Comparison of ENCODE assay signal across 1 cellular context in the genomic region with DNA sequence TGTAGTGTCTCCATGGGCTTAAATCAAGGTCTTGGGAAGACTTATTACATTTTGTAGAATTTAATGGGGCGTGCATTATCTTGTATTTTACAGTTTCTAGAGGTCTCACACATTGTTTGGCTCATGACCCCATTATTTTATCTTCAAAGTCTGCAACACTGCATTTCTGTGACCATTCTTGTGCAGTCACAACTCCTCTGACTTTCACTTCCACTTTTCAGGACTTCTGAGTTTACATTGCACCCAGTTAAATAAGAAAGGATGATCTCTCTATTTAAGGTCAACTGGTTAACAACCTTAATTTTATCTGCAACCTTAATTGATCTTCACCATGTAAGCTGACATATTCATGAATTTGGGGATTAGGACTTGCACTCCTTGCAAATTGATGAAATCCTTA.
TF ChIP-seq lines count a peak whose summit lies in the region.

No MANE protein-coding gene starts in this region.

TF ChIP-seq in GM23338, 12 proteins besides CTCF, POLR2A, EP300 and RAD21 (continued from another document):
- TF ChIP-seq, protein P1, sequence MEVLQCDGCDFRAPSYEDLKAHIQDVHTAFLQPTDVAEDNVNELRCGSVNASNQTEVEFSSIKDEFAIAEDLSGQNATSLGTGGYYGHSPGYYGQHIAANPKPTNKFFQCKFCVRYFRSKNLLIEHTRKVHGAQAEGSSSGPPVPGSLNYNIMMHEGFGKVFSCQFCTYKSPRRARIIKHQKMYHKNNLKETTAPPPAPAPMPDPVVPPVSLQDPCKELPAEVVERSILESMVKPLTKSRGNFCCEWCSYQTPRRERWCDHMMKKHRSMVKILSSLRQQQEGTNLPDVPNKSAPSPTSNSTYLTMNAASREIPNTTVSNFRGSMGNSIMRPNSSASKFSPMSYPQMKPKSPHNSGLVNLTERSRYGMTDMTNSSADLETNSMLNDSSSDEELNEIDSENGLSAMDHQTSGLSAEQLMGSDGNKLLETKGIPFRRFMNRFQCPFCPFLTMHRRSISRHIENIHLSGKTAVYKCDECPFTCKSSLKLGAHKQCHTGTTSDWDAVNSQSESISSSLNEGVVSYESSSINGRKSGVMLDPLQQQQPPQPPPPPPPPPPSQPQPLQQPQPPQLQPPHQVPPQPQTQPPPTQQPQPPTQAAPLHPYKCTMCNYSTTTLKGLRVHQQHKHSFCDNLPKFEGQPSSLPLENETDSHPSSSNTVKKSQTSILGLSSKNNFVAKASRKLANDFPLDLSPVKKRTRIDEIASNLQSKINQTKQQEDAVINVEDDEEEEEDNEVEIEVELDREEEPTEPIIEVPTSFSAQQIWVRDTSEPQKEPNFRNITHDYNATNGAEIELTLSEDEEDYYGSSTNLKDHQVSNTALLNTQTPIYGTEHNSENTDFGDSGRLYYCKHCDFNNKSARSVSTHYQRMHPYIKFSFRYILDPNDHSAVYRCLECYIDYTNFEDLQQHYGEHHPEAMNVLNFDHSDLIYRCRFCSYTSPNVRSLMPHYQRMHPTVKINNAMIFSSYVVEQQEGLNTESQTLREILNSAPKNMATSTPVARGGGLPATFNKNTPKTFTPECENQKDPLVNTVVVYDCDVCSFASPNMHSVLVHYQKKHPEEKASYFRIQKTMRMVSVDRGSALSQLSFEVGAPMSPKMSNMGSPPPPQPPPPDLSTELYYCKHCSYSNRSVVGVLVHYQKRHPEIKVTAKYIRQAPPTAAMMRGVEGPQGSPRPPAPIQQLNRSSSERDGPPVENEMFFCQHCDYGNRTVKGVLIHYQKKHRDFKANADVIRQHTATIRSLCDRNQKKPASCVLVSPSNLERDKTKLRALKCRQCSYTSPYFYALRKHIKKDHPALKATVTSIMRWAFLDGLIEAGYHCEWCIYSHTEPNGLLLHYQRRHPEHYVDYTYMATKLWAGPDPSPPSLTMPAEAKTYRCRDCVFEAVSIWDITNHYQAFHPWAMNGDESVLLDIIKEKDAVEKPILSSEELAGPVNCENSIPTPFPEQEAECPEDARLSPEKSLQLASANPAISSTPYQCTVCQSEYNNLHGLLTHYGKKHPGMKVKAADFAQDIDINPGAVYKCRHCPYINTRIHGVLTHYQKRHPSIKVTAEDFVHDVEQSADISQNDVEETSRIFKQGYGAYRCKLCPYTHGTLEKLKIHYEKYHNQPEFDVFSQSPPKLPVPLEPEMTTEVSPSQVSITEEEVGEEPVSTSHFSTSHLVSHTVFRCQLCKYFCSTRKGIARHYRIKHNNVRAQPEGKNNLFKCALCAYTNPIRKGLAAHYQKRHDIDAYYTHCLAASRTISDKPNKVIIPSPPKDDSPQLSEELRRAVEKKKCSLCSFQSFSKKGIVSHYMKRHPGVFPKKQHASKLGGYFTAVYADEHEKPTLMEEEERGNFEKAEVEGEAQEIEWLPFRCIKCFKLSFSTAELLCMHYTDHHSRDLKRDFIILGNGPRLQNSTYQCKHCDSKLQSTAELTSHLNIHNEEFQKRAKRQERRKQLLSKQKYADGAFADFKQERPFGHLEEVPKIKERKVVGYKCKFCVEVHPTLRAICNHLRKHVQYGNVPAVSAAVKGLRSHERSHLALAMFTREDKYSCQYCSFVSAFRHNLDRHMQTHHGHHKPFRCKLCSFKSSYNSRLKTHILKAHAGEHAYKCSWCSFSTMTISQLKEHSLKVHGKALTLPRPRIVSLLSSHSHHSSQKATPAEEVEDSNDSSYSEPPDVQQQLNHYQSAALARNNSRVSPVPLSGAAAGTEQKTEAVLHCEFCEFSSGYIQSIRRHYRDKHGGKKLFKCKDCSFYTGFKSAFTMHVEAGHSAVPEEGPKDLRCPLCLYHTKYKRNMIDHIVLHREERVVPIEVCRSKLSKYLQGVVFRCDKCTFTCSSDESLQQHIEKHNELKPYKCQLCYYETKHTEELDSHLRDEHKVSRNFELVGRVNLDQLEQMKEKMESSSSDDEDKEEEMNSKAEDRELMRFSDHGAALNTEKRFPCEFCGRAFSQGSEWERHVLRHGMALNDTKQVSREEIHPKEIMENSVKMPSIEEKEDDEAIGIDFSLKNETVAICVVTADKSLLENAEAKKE (CRISPR knock-in tag; IDR thresholded peaks at IDR 0.05), result no peak
- TF ChIP-seq CREB1 (CRISPR knock-in tag; IDR thresholded peaks at IDR 0.05; ENCODE audit: low read depth) (no peak), ZNF114 (CRISPR knock-in tag; IDR thresholded peaks at IDR 0.05) (no peak), STAT1 (IDR thresholded peaks at IDR 0.05; ENCODE audit: unreplicated experiment) (no peak), NANOG (IDR thresholded peaks at IDR 0.05; ENCODE audit: borderline replicate concordance) (no peak)
- TF ChIP-seq, protein P2, sequence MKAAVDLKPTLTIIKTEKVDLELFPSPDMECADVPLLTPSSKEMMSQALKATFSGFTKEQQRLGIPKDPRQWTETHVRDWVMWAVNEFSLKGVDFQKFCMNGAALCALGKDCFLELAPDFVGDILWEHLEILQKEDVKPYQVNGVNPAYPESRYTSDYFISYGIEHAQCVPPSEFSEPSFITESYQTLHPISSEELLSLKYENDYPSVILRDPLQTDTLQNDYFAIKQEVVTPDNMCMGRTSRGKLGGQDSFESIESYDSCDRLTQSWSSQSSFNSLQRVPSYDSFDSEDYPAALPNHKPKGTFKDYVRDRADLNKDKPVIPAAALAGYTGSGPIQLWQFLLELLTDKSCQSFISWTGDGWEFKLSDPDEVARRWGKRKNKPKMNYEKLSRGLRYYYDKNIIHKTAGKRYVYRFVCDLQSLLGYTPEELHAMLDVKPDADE (IDR thresholded peaks at IDR 0.05), result no peak
